Comparison of ENCODE assay signal across 1 cellular context in the genomic region with DNA sequence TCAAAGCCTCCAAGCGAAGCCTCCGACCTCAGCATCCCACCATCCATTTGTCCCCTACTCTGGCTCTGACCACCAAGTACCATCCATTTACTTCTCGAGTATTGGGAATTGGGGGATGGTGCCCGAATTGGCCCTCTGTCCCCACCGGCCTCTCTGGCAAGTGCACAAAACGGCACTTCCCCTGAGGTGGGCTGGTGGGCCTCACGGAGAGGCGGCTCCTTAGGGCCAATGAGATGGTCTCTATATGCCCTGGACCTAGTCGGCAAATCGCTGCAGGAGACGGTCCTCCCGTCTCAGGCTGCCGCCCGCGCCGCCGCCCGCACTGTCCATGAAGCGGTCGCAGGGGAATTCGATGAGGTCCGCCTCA.
TF ChIP-seq lines count a peak whose summit lies in the region.

No MANE protein-coding gene starts in this region.

TF ChIP-seq in HepG2, 621 proteins besides CTCF, POLR2A, EP300 and RAD21 (continued from another document):
- TF ChIP-seq ZNF790 (CRISPR knock-in tag; IDR thresholded peaks at IDR 0.05; ENCODE audit: borderline replicate concordance) (0 out of 2 replicates have a peak, but pooled peaks have one; percentile 7), ZNF850 (CRISPR knock-in tag; conservative IDR thresholded peaks at IDR 0.05) (0 out of 2 replicates have a peak, but pooled peaks have one; percentile 9), HOXA7 (CRISPR knock-in tag; IDR thresholded peaks at IDR 0.05) (peak; percentile 4; the same call in 1 of the 2 replicates), NCOA1 (CRISPR knock-in tag; IDR thresholded peaks at IDR 0.05) (0 out of 2 replicates have a peak, but pooled peaks have one; percentile 8)
- TF ChIP-seq, protein P1, sequence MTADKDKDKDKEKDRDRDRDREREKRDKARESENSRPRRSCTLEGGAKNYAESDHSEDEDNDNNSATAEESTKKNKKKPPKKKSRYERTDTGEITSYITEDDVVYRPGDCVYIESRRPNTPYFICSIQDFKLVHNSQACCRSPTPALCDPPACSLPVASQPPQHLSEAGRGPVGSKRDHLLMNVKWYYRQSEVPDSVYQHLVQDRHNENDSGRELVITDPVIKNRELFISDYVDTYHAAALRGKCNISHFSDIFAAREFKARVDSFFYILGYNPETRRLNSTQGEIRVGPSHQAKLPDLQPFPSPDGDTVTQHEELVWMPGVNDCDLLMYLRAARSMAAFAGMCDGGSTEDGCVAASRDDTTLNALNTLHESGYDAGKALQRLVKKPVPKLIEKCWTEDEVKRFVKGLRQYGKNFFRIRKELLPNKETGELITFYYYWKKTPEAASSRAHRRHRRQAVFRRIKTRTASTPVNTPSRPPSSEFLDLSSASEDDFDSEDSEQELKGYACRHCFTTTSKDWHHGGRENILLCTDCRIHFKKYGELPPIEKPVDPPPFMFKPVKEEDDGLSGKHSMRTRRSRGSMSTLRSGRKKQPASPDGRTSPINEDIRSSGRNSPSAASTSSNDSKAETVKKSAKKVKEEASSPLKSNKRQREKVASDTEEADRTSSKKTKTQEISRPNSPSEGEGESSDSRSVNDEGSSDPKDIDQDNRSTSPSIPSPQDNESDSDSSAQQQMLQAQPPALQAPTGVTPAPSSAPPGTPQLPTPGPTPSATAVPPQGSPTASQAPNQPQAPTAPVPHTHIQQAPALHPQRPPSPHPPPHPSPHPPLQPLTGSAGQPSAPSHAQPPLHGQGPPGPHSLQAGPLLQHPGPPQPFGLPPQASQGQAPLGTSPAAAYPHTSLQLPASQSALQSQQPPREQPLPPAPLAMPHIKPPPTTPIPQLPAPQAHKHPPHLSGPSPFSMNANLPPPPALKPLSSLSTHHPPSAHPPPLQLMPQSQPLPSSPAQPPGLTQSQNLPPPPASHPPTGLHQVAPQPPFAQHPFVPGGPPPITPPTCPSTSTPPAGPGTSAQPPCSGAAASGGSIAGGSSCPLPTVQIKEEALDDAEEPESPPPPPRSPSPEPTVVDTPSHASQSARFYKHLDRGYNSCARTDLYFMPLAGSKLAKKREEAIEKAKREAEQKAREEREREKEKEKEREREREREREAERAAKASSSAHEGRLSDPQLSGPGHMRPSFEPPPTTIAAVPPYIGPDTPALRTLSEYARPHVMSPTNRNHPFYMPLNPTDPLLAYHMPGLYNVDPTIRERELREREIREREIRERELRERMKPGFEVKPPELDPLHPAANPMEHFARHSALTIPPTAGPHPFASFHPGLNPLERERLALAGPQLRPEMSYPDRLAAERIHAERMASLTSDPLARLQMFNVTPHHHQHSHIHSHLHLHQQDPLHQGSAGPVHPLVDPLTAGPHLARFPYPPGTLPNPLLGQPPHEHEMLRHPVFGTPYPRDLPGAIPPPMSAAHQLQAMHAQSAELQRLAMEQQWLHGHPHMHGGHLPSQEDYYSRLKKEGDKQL (CRISPR knock-in tag; IDR thresholded peaks at IDR 0.05; ENCODE audit: low read depth), result no peak
